In genomic region chr3:119585867-119586570, GRCh38 we compare ENCODE assay signal across 20 cellular contexts. TPM values are rescaled to one million over a fixed set of nuclear protein-coding genes. Genes with fewer than 3 reads are reported as not detected.
"Had no signal": no experiment of that assay in that cellular context is flagged by ENCODE, and none has a peak within 500 bp of the region (broad histone marks: within the 10 kb centered on the region; RNA-seq: fewer than 3 reads in every experiment).

No MANE protein-coding gene starts in this region.

- DNase-seq: activated CD4-positive, alpha-beta T cell treated with anti-CD3 and anti-CD28 coated beads for 48 hours; activated CD8-positive, alpha-beta memory T cell treated with anti-CD3 and anti-CD28 coated beads, Interleukin-2, amount 50 U/mL, for 48 hours; activated CD8-positive, alpha-beta T cell treated with anti-CD3 and anti-CD28 coated beads, Interleukin-2, amount 10 ng/mL, durations not matched to agents 7 days and 5 days; foreskin melanocyte; head of caudate nucleus; mesenchymal stem cell; nephron progenitor cell; sigmoid colon; stimulated activated CD4-positive, alpha-beta T cell treated with anti-CD3 and anti-CD28 coated beads, Interleukin-4, amount 100 ng/mL, for 1 hour; stimulated activated CD8-positive, alpha-beta memory T cell treated with anti-CD3 and anti-CD28 coated beads, Interleukin-4, amount 100 ng/mL, for 48 hours; stomach; WERI-Rb-1 had no signal

- ATAC-seq: activated CD8-positive, alpha-beta T cell treated with anti-CD3 and anti-CD28 coated beads, Interleukin-2, amount 10 ng/mL, durations not matched to agents 7 days and 5 days; esophagus mucosa; left lobe of liver had no signal

- H3K36me3 ChIP-seq: ascending aorta, WERI-Rb-1 had no signal

- FAIRE-seq: bronchial epithelial cell, endometrium, islet of Langerhans had no signal

- H3K4me1 Mint-ChIP-seq: nephron progenitor cell had no signal

- H3K4me3 ChIP-seq: ascending aorta, sigmoid colon, stomach, thoracic aorta had no signal

- H3K27me3 ChIP-seq: ascending aorta, sigmoid colon, stomach had no signal

- H3K4me1 ChIP-seq: ascending aorta, sigmoid colon had no signal

- H3K27ac ChIP-seq: ascending aorta, sigmoid colon, stomach, thoracic aorta, WERI-Rb-1 had no signal

- H3K27ac Mint-ChIP-seq: activated CD8-positive, alpha-beta T cell treated with anti-CD3 and anti-CD28 coated beads, Interleukin-2, amount 10 ng/mL, durations not matched to agents 7 days and 5 days; nephron progenitor cell had no signal

- H3K9me3 ChIP-seq: ascending aorta, stomach, thoracic aorta had no signal

- H3K4me3 Mint-ChIP-seq: activated CD8-positive, alpha-beta T cell treated with anti-CD3 and anti-CD28 coated beads, Interleukin-2, amount 10 ng/mL, durations not matched to agents 7 days and 5 days; nephron progenitor cell had no signal

RNA-seq across cellular contexts. Expression of gene PLA1A, which starts 11.7 kb away (rescaled TPM):
- total RNA-seq: activated CD8-positive, alpha-beta T cell treated with anti-CD3 and anti-CD28 coated beads, Interleukin-2, amount 10 ng/mL, durations not matched to agents 7 days and 5 days; bronchial epithelial cell had no signal

RNA-seq across cellular contexts. Expression of gene CD80, which starts 26.6 kb away (rescaled TPM):
- total RNA-seq: bronchial epithelial cell, pulmonary artery endothelial cell had no signal
